In genomic region chr17:64134996-64135395, GRCh38 we compare ENCODE assay signal across 1 cellular context.
TF ChIP-seq lines count a peak whose summit lies in the region.

No MANE protein-coding gene starts in this region.

TF ChIP-seq in IMR-90, 13 proteins besides CTCF, POLR2A, EP300 and RAD21 (continued from another document):
- TF ChIP-seq USF2 (IDR thresholded peaks at IDR 0.05; ENCODE audit: low read depth, low read length): no peak
- TF ChIP-seq FOS (IDR thresholded peaks at IDR 0.05; ENCODE audit: low read depth, low read length): no peak
- no peak for TF ChIP-seq RCOR1 (IDR thresholded peaks at IDR 0.05; ENCODE audit: insufficient replicate concordance, low read length)
- no peak for TF ChIP-seq CHD1 (IDR thresholded peaks at IDR 0.05; ENCODE audit: low read depth, low read length)
- TF ChIP-seq CEBPB (IDR thresholded peaks at IDR 0.05; ENCODE audit: low read depth, low read length): no peak
- TF ChIP-seq SMC3 (IDR thresholded peaks at IDR 0.05; ENCODE audit: low read depth, low read length): no peak
- no peak for TF ChIP-seq RFX5 (IDR thresholded peaks at IDR 0.05; ENCODE audit: low read depth, low read length)
